Comparison of ENCODE assay signal across 11 cellular contexts in the genomic region with DNA sequence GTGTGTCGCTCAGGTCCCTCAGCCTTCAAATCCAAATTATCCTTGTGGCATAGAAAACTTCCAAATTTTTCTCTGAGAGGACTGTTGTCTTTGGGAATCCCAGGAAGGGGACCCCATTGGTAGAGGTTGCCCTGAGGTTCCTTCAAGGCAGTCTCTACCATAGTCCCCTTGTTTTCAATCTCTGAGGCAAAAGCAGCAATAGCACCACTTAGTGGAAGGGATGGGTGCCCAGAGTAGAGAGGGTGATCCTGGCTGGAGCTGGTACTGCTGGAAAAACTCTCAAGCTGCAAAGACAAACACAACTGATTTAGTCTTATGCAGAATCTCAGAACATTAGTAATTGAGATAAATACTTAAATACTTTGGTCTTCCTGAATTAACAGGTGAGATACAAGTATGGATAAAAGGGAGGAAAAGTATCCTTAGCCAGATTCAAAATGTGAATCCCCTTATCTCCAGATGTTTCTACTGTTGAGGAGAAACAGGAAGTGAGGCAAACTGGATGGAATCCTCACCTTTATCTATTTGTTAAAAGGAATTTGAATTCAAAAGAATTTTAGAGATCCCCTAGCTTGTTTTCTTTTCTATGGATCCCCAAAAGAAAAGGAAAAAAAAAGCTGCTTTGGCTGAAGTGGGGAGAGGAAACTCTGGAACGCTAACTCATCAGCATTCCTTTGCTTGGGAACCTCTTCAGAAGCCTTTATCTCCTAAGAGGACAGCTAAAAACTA. TPM values are rescaled to one million over a fixed set of nuclear protein-coding genes. Genes with fewer than 3 reads are reported as not detected.
A peak's percentile ranks its signal among the peaks of the same experiment; 100 is the strongest.
DNase-seq lines count a peak whose midpoint lies in the region; ATAC-seq and TF ChIP-seq lines count a peak whose summit lies in the region.
"Had no signal": no experiment of that assay in that cellular context is flagged by ENCODE, and none has a peak within 500 bp of the region (broad histone marks: within the 10 kb centered on the region; RNA-seq: fewer than 3 reads in every experiment).

No MANE protein-coding gene starts in this region.

- H3K27ac ChIP-seq in GM23338 (ENCODE audit: low read depth) = peak overlapping the region; percentile 72
- H3K27ac ChIP-seq: lower lobe of right lung had no signal

- H2AFZ ChIP-seq in GM23338 = no peak overlapping the region

- 0 out of 2 replicates have a peak overlapping the region, but pooled peaks have one; percentile 41 for H3K27ac Mint-ChIP-seq in GM23338
- H3K27ac Mint-ChIP-seq: activated T-helper 2 cell treated with anti-CD3 and anti-CD28 coated beads, Interferon-gamma antibody, Interleukin-2, Interleukin-4, amounts not matched to agents 10 μg/mL and 5 μg/mL and 100 μg/mL, durations not matched to agents 14 hours and 24 hours and 36 hours had no signal

- H3K36me3 ChIP-seq in GM23338 (ENCODE audit: insufficient read depth) = peaks cover 6% of the 10 kb centered on the region; the same call in 1 of the 2 replicates

- H3K4me3 ChIP-seq in GM23338 (no peak overlapping the region), WI38 (ENCODE audit: low read depth, low read length) (no peak overlapping the region)
- H3K4me3 ChIP-seq: lower lobe of right lung had no signal

- ATAC-seq in GM23338 = peak; percentile 100
- ATAC-seq in GM21737 (IDR thresholded peaks at IDR 0.05; ENCODE audit: unreplicated experiment) = no peak
- ATAC-seq in HG02763 (IDR thresholded peaks at IDR 0.05; ENCODE audit: unreplicated experiment) = no peak
- ATAC-seq: lower lobe of right lung had no signal

- TF ChIP-seq CTCF in GM23338 (conservative IDR thresholded peaks at IDR 0.05; ENCODE audit: low read depth in 2 of 2) (peak; percentile 62 to 73), WI38 (IDR thresholded peaks at IDR 0.05; ENCODE audit: low read depth, low read length) (0 out of 2 replicates have a peak, but pooled peaks have one; percentile 5)

- 0 out of 2 replicates have a peak, but pooled peaks cover 4% of the 10 kb centered on the region for H3F3A ChIP-seq in GM23338 (replicated peaks; ENCODE audit: low read depth)

- H3K9me3 Mint-ChIP-seq in GM23338 = no peaks in the 10 kb centered on the region
- H3K9me3 Mint-ChIP-seq: activated T-helper 2 cell treated with anti-CD3 and anti-CD28 coated beads, Interferon-gamma antibody, Interleukin-2, Interleukin-4, amounts not matched to agents 10 μg/mL and 5 μg/mL and 100 μg/mL, durations not matched to agents 14 hours and 24 hours and 36 hours had no signal

- H3K4me1 ChIP-seq in GM23338 (ENCODE audit: insufficient read depth) = peaks cover 6% of the 10 kb centered on the region; the same call in 1 of the 2 replicates
- H3K4me1 ChIP-seq: lower lobe of right lung had no signal

- H3K27me3 ChIP-seq in GM23338 (ENCODE audit: insufficient read depth) = no peaks in the 10 kb centered on the region

- DNase-seq in Ammon's horn (ENCODE audit: low spot score) (peak; percentile 35), GM23338 (ENCODE audit: low spot score) (peak; percentile 68), iPS-NIHi7 (ENCODE audit: extremely low spot score) (peak; percentile 68), NCI-H1436 treated with DMSO at 0.1 percent for 48 hours (lab: John Stamatoyannopoulos, UW) (no peak)
- DNase-seq in activated effector memory CD4-positive, alpha-beta T cell treated with Interleukin-2 at 50 U/mL for 16 hours = no peak
- DNase-seq: lower lobe of right lung, NCI-H1105 had no signal

- H4K20me1 ChIP-seq in GM23338 (replicated peaks; ENCODE audit: insufficient read depth) = no peaks in the 10 kb centered on the region

- peaks cover 20% of the 10 kb centered on the region for H3K4me1 Mint-ChIP-seq in GM23338

- no peaks in the 10 kb centered on the region for H3K79me2 ChIP-seq in GM23338 (replicated peaks; ENCODE audit: insufficient read depth)

- no peaks in the 10 kb centered on the region for H3K27me3 Mint-ChIP-seq in GM23338 (ENCODE audit: insufficient read depth, low read depth, poor library complexity)

- peaks cover 6% of the 10 kb centered on the region; the same call in 1 of the 2 replicates for H3K9me2 ChIP-seq in GM23338 (ENCODE audit: insufficient read depth)

- H3K4me2 ChIP-seq in GM23338 = peak overlapping the region; percentile 40; the same call in 1 of the 2 replicates

- no peak overlapping the region for H3K4me3 Mint-ChIP-seq in GM23338

- peaks cover 33% of the 10 kb centered on the region for H3K36me3 Mint-ChIP-seq in GM23338 (ENCODE audit: low read depth)

TF ChIP-seq in GM23338, 12 proteins besides CTCF, POLR2A, EP300 and RAD21 (continues in another document):
- TF ChIP-seq ZNF331 (CRISPR knock-in tag; IDR thresholded peaks at IDR 0.05; ENCODE audit: low read depth) (no peak), POLR2AphosphoS5 (IDR thresholded peaks at IDR 0.05; ENCODE audit: low read depth) (no peak), EZH2 (IDR thresholded peaks at IDR 0.05; ENCODE audit: low read depth, unreplicated experiment) (no peak), NANOG (IDR thresholded peaks at IDR 0.05; ENCODE audit: borderline replicate concordance) (no peak), ZNF114 (CRISPR knock-in tag; IDR thresholded peaks at IDR 0.05) (no peak)
- TF ChIP-seq, protein P1, sequence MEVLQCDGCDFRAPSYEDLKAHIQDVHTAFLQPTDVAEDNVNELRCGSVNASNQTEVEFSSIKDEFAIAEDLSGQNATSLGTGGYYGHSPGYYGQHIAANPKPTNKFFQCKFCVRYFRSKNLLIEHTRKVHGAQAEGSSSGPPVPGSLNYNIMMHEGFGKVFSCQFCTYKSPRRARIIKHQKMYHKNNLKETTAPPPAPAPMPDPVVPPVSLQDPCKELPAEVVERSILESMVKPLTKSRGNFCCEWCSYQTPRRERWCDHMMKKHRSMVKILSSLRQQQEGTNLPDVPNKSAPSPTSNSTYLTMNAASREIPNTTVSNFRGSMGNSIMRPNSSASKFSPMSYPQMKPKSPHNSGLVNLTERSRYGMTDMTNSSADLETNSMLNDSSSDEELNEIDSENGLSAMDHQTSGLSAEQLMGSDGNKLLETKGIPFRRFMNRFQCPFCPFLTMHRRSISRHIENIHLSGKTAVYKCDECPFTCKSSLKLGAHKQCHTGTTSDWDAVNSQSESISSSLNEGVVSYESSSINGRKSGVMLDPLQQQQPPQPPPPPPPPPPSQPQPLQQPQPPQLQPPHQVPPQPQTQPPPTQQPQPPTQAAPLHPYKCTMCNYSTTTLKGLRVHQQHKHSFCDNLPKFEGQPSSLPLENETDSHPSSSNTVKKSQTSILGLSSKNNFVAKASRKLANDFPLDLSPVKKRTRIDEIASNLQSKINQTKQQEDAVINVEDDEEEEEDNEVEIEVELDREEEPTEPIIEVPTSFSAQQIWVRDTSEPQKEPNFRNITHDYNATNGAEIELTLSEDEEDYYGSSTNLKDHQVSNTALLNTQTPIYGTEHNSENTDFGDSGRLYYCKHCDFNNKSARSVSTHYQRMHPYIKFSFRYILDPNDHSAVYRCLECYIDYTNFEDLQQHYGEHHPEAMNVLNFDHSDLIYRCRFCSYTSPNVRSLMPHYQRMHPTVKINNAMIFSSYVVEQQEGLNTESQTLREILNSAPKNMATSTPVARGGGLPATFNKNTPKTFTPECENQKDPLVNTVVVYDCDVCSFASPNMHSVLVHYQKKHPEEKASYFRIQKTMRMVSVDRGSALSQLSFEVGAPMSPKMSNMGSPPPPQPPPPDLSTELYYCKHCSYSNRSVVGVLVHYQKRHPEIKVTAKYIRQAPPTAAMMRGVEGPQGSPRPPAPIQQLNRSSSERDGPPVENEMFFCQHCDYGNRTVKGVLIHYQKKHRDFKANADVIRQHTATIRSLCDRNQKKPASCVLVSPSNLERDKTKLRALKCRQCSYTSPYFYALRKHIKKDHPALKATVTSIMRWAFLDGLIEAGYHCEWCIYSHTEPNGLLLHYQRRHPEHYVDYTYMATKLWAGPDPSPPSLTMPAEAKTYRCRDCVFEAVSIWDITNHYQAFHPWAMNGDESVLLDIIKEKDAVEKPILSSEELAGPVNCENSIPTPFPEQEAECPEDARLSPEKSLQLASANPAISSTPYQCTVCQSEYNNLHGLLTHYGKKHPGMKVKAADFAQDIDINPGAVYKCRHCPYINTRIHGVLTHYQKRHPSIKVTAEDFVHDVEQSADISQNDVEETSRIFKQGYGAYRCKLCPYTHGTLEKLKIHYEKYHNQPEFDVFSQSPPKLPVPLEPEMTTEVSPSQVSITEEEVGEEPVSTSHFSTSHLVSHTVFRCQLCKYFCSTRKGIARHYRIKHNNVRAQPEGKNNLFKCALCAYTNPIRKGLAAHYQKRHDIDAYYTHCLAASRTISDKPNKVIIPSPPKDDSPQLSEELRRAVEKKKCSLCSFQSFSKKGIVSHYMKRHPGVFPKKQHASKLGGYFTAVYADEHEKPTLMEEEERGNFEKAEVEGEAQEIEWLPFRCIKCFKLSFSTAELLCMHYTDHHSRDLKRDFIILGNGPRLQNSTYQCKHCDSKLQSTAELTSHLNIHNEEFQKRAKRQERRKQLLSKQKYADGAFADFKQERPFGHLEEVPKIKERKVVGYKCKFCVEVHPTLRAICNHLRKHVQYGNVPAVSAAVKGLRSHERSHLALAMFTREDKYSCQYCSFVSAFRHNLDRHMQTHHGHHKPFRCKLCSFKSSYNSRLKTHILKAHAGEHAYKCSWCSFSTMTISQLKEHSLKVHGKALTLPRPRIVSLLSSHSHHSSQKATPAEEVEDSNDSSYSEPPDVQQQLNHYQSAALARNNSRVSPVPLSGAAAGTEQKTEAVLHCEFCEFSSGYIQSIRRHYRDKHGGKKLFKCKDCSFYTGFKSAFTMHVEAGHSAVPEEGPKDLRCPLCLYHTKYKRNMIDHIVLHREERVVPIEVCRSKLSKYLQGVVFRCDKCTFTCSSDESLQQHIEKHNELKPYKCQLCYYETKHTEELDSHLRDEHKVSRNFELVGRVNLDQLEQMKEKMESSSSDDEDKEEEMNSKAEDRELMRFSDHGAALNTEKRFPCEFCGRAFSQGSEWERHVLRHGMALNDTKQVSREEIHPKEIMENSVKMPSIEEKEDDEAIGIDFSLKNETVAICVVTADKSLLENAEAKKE (CRISPR knock-in tag; IDR thresholded peaks at IDR 0.05) = no peak; the same call in 1 of the 2 replicates

RNA-seq across cellular contexts. Expression of a gene that starts 13.4 kb away (rescaled TPM):
- 13.4 and 19.5 TPM in 2 replicates for total RNA-seq in GM23338 (2014; rRNA removed; shearing (Covaris generic))
- 8.7 and 10.5 TPM in 2 replicates for polyA plus RNA-seq in GM23338 (2016; fragmentation: Nextera tagmentation; extraction: Ambion mirVana)

RNA-seq across cellular contexts. Expression of a gene that starts 47.4 kb away (rescaled TPM):
- total RNA-seq in GM23338 (2014; rRNA removed; shearing (Covaris generic)) = 18.8 and 22.0 TPM in 2 replicates
- 36.0 and 39.9 TPM in 2 replicates for polyA plus RNA-seq in GM23338 (2016; fragmentation: Nextera tagmentation; extraction: Ambion mirVana)

RNA-seq across cellular contexts. Expression of a gene that starts 58.0 kb away (rescaled TPM):
- not detected in 2 replicates for total RNA-seq in GM23338 (2014; rRNA removed; shearing (Covaris generic))
- 0.14 and 0.31 TPM in 2 replicates for polyA plus RNA-seq in GM23338 (2016; fragmentation: Nextera tagmentation; extraction: Ambion mirVana)
- total RNA-seq: activated T-helper 2 cell treated with anti-CD3 and anti-CD28 coated beads, Interferon-gamma antibody, Interleukin-2, Interleukin-4, amounts not matched to agents 10 μg/mL and 5 μg/mL and 100 μg/mL, durations not matched to agents 14 hours and 24 hours and 36 hours; lower lobe of right lung had no signal

Comparison
In these comparisons a context has a peak if more than half of its experiments do, and no peak if none do; other contexts are left out.
1. DNase-seq: peak in Ammon's horn (single experiment), GM23338 (single experiment) and iPS-NIHi7 (single experiment); none in activated effector memory CD4-positive, alpha-beta T cell treated with Interleukin-2 at 50 U/mL for 16 hours (single experiment) and NCI-H1436 treated with DMSO at 0.1 percent for 48 hours (single experiment).